16 cellular contexts compared by ENCODE assay signal in the genomic region with DNA sequence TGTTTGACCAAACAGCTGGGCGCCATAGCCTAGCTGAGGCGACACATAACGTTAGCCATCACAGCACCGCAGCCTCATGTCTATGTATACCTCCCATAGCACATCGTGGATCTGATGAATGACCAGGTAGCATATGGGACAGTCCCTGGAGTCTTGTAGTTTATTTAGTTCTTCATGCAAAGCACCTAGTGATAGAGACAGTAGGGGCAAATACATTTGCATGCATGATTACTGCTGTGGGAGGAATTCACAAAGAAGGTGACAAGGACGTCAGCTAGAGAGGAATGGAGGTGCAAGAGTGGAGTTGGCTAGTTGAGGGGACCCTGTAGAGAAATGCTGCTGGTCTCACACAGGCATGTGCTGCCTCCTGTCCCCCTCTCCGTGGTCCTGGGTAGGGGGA.
DNase-seq lines count a peak whose midpoint lies in the region; ATAC-seq and TF ChIP-seq lines count a peak whose summit lies in the region.
"Had no signal": no experiment of that assay in that cellular context is flagged by ENCODE, and none has a peak within 500 bp of the region (broad histone marks: within the 10 kb centered on the region; RNA-seq: fewer than 3 reads in every experiment).

No MANE protein-coding gene starts in this region.

- TF ChIP-seq POLR2A in gastrocnemius medialis (IDR thresholded peaks at IDR 0.05) = no peak

- no peaks in the 10 kb centered on the region for H3K36me3 ChIP-seq in gastrocnemius medialis
- no peaks in the 10 kb centered on the region for H3K36me3 ChIP-seq in MG63
- H3K36me3 ChIP-seq: thoracic aorta had no signal

- no peak for TF ChIP-seq CTCF in gastrocnemius medialis (IDR thresholded peaks at IDR 0.05 in 4 of 5, conservative IDR thresholded peaks at IDR 0.05 in 1 of 5)

- DNase-seq in gastrocnemius medialis (no peak), NCI-H1092 (lab: John Stamatoyannopoulos, UW) (no peak), Right ventricle myocardium inferior (ENCODE audit: missing footprints) (no peak), NCI-H774 (lab: John Stamatoyannopoulos, UW) (no peak), MG63 (no peak)
- DNase-seq: EL, HFFc6, MV-4-11, NCI-H345, occipital lobe, T-cell had no signal

- H3K27me3 ChIP-seq in gastrocnemius medialis (no peaks in the 10 kb centered on the region), MG63 (no peaks in the 10 kb centered on the region)

- H3K27ac ChIP-seq in gastrocnemius medialis = peak overlapping the region in 3 of 4 donors; percentile 73 to 79 (median 75)
- H3K27ac ChIP-seq: thoracic aorta had no signal

- no peaks in the 10 kb centered on the region for H3K9me3 ChIP-seq in gastrocnemius medialis
- H3K9me3 ChIP-seq in MG63 = no peaks in the 10 kb centered on the region
- H3K9me3 ChIP-seq: thoracic aorta had no signal

- in situ Hi-C loops in gastrocnemius medialis (cut with MboI; ENCODE audit: low sequenced_read_pairs in 4 of 4) = no loop called here

- H3K4me1 ChIP-seq in gastrocnemius medialis = peaks cover 18 to 23% of the 10 kb centered on the region in 2 donors

- H3K4me3 ChIP-seq in gastrocnemius medialis (no peak overlapping the region), MG63 (no peak overlapping the region)
- H3K4me3 ChIP-seq: skin epidermis, thoracic aorta had no signal

- intact Hi-C loops in gastrocnemius medialis (cut with DNase I; ENCODE audit: low total_unique reads) (no loop called here), Right ventricle myocardium inferior (cut with DNase I) (no loop called here)

- ATAC-seq in GM19035 (IDR thresholded peaks at IDR 0.05; ENCODE audit: unreplicated experiment) (peak; percentile 41), GM21619 (IDR thresholded peaks at IDR 0.05; ENCODE audit: unreplicated experiment) (peak; percentile 56), HG03103 (IDR thresholded peaks at IDR 0.05; ENCODE audit: low read depth, unreplicated experiment) (peak; percentile 36), gastrocnemius medialis (no peak), Right ventricle myocardium inferior (no peak)
- ATAC-seq: T-cell had no signal

Comparison
In these comparisons a context has a peak if more than half of its experiments do, and no peak if none do; other contexts are left out.
1. ATAC-seq: peak in GM19035 (single experiment), GM21619 (single experiment) and HG03103 (single experiment); none in gastrocnemius medialis (0 of 2) and Right ventricle myocardium inferior (single experiment).